In the genomic region with DNA sequence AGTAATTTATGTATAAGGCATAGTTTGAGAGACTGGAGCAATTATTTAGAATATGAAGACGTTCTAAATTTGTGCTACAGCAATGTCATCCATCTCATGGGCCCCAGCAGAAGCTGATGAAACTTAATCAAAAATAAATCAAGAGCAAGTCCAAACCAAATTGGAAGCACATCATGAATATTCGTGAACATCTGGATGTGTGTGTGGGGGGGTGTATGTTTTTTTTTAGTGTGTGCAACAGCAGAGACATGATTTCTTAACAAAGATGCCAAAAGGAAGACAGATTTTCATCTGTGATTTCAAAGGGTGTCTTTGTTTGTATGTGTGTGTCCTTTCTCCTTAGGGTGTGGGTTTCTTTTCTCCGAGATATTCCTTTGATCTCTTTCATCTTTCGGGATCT, we compare ENCODE assay signal across 1 cellular context.
TF ChIP-seq lines count a peak whose summit lies in the region.

No MANE protein-coding gene starts in this region.

TF ChIP-seq in GM23338, 12 proteins besides CTCF, POLR2A, EP300 and RAD21 (continued from another document):
- TF ChIP-seq, protein P1, sequence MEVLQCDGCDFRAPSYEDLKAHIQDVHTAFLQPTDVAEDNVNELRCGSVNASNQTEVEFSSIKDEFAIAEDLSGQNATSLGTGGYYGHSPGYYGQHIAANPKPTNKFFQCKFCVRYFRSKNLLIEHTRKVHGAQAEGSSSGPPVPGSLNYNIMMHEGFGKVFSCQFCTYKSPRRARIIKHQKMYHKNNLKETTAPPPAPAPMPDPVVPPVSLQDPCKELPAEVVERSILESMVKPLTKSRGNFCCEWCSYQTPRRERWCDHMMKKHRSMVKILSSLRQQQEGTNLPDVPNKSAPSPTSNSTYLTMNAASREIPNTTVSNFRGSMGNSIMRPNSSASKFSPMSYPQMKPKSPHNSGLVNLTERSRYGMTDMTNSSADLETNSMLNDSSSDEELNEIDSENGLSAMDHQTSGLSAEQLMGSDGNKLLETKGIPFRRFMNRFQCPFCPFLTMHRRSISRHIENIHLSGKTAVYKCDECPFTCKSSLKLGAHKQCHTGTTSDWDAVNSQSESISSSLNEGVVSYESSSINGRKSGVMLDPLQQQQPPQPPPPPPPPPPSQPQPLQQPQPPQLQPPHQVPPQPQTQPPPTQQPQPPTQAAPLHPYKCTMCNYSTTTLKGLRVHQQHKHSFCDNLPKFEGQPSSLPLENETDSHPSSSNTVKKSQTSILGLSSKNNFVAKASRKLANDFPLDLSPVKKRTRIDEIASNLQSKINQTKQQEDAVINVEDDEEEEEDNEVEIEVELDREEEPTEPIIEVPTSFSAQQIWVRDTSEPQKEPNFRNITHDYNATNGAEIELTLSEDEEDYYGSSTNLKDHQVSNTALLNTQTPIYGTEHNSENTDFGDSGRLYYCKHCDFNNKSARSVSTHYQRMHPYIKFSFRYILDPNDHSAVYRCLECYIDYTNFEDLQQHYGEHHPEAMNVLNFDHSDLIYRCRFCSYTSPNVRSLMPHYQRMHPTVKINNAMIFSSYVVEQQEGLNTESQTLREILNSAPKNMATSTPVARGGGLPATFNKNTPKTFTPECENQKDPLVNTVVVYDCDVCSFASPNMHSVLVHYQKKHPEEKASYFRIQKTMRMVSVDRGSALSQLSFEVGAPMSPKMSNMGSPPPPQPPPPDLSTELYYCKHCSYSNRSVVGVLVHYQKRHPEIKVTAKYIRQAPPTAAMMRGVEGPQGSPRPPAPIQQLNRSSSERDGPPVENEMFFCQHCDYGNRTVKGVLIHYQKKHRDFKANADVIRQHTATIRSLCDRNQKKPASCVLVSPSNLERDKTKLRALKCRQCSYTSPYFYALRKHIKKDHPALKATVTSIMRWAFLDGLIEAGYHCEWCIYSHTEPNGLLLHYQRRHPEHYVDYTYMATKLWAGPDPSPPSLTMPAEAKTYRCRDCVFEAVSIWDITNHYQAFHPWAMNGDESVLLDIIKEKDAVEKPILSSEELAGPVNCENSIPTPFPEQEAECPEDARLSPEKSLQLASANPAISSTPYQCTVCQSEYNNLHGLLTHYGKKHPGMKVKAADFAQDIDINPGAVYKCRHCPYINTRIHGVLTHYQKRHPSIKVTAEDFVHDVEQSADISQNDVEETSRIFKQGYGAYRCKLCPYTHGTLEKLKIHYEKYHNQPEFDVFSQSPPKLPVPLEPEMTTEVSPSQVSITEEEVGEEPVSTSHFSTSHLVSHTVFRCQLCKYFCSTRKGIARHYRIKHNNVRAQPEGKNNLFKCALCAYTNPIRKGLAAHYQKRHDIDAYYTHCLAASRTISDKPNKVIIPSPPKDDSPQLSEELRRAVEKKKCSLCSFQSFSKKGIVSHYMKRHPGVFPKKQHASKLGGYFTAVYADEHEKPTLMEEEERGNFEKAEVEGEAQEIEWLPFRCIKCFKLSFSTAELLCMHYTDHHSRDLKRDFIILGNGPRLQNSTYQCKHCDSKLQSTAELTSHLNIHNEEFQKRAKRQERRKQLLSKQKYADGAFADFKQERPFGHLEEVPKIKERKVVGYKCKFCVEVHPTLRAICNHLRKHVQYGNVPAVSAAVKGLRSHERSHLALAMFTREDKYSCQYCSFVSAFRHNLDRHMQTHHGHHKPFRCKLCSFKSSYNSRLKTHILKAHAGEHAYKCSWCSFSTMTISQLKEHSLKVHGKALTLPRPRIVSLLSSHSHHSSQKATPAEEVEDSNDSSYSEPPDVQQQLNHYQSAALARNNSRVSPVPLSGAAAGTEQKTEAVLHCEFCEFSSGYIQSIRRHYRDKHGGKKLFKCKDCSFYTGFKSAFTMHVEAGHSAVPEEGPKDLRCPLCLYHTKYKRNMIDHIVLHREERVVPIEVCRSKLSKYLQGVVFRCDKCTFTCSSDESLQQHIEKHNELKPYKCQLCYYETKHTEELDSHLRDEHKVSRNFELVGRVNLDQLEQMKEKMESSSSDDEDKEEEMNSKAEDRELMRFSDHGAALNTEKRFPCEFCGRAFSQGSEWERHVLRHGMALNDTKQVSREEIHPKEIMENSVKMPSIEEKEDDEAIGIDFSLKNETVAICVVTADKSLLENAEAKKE (CRISPR knock-in tag; IDR thresholded peaks at IDR 0.05), result no peak
- TF ChIP-seq, protein P2, sequence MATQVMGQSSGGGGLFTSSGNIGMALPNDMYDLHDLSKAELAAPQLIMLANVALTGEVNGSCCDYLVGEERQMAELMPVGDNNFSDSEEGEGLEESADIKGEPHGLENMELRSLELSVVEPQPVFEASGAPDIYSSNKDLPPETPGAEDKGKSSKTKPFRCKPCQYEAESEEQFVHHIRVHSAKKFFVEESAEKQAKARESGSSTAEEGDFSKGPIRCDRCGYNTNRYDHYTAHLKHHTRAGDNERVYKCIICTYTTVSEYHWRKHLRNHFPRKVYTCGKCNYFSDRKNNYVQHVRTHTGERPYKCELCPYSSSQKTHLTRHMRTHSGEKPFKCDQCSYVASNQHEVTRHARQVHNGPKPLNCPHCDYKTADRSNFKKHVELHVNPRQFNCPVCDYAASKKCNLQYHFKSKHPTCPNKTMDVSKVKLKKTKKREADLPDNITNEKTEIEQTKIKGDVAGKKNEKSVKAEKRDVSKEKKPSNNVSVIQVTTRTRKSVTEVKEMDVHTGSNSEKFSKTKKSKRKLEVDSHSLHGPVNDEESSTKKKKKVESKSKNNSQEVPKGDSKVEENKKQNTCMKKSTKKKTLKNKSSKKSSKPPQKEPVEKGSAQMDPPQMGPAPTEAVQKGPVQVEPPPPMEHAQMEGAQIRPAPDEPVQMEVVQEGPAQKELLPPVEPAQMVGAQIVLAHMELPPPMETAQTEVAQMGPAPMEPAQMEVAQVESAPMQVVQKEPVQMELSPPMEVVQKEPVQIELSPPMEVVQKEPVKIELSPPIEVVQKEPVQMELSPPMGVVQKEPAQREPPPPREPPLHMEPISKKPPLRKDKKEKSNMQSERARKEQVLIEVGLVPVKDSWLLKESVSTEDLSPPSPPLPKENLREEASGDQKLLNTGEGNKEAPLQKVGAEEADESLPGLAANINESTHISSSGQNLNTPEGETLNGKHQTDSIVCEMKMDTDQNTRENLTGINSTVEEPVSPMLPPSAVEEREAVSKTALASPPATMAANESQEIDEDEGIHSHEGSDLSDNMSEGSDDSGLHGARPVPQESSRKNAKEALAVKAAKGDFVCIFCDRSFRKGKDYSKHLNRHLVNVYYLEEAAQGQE (IDR thresholded peaks at IDR 0.05; ENCODE audit: unreplicated experiment), result no peak
TF ChIP-seq in GM23338: peak in this region for 0.
